25 cellular contexts compared by ENCODE assay signal in genomic region chr1:21001042-21001441, GRCh38.
DNase-seq lines count a peak whose midpoint lies in the region; ATAC-seq, FAIRE-seq and TF ChIP-seq lines count a peak whose summit lies in the region.
"Had no signal": no experiment of that assay in that cellular context is flagged by ENCODE, and none has a peak within 500 bp of the region (broad histone marks: within the 10 kb centered on the region; RNA-seq: fewer than 3 reads in every experiment).

No MANE protein-coding gene starts in this region.

- no peak for FAIRE-seq in A549 (lab: Jason Lieb, UNC)
- FAIRE-seq: D721Med, GM18507, HTR-8/SVneo had no signal

- H3K4me3 ChIP-seq in A549 (no peak overlapping the region), psoas muscle (no peak overlapping the region), breast epithelium (no peak overlapping the region)
- H3K4me3 ChIP-seq: SJCRH30 had no signal

- no peak for ATAC-seq in A549
- ATAC-seq in left lobe of liver, result peak; percentile 29
- ATAC-seq in psoas muscle, result peak in 2 of 4 donors; percentile 42 to 54
- ATAC-seq in HG02938 (IDR thresholded peaks at IDR 0.05; ENCODE audit: unreplicated experiment), result no peak
- no peak for ATAC-seq in HG03460 (IDR thresholded peaks at IDR 0.05; ENCODE audit: unreplicated experiment)
- ATAC-seq: HCT116, PC-3, Right ventricle myocardium inferior had no signal

- 86% methylated on average over 2 of the region's 2 CpGs for WGBS in A549 (ENCODE audit: missing lambda C conversion rate)
- WGBS in psoas muscle, 3 donors, result 39 to 61% (median 45%) methylated on average over 2 of the region's 2 CpGs

- no peak for TF ChIP-seq POLR2A in A549 (IDR thresholded peaks at IDR 0.05; ENCODE audit: low read length)
- TF ChIP-seq POLR2A in breast epithelium (IDR thresholded peaks at IDR 0.05), result no peak

- DNase-seq in A549 (ENCODE audit: low read depth in 1 of 2, low spot score in 1 of 2), result no peak
- DNase-seq in left lobe of liver (ENCODE audit: low spot score), result no peak
- no peak for DNase-seq in psoas muscle
- no peak for DNase-seq in CD1c-positive myeloid dendritic cell (ENCODE audit: extremely low spot score)
- DNase-seq in breast epithelium (ENCODE audit: low spot score in 2 of 2), result no peak
- DNase-seq: 8988T; CD4-positive, CD25-positive, alpha-beta regulatory T cell; NCI-H1092 treated with DMSO at 0.1 percent for 48 hours; NCI-H1436; NCI-H187; NCI-H2171 treated with DMSO at 0.1 percent for 48 hours; NCI-H345; NCI-H524; NCI-H774; PC-3; SJCRH30 had no signal

- H3K9me3 ChIP-seq in A549, result no peaks in the 10 kb centered on the region
- H3K9me3 ChIP-seq in KOPT-K1 (ENCODE audit: insufficient read depth, low read length, poor library complexity, severe bottlenecking), result no peaks in the 10 kb centered on the region
- no peaks in the 10 kb centered on the region for H3K9me3 ChIP-seq in psoas muscle
- no peaks in the 10 kb centered on the region for H3K9me3 ChIP-seq in breast epithelium
- H3K9me3 ChIP-seq: SJCRH30 had no signal

- CTCF ChIA-PET in A549 (lab: Yijun Ruan, JAX), result no interaction called here

- no peak for TF ChIP-seq CTCF in A549 (IDR thresholded peaks at IDR 0.05)
- TF ChIP-seq CTCF in psoas muscle (IDR thresholded peaks at IDR 0.05), result no peak
- no peak for TF ChIP-seq CTCF in breast epithelium (IDR thresholded peaks at IDR 0.05)

- no peak for TF ChIP-seq RAD21 in A549 (conservative IDR thresholded peaks at IDR 0.05 in 1 of 2, IDR thresholded peaks at IDR 0.05 in 1 of 2)

- H3K36me3 ChIP-seq in KOPT-K1 (ENCODE audit: insufficient read depth, low read length), result no peaks in the 10 kb centered on the region
- peaks cover 0 to 3% of the 10 kb centered on the region in 2 donors for H3K36me3 ChIP-seq in psoas muscle (ENCODE audit: insufficient read depth in 1 of 2, low read depth in 1 of 2)
- no peaks in the 10 kb centered on the region for H3K36me3 ChIP-seq in breast epithelium
- H3K36me3 ChIP-seq: SJCRH30 had no signal

- intact Hi-C loops in psoas muscle (cut with DNase I), result no loop called here
- intact Hi-C loops in breast epithelium (cut with DNase I; ENCODE audit: low total_unique reads), result no loop called here

- H3K27ac ChIP-seq in A549 (no peak overlapping the region), KOPT-K1 (ENCODE audit: low read depth, low read length, poor library complexity, severe bottlenecking) (peak overlapping the region; percentile 56), psoas muscle (peak overlapping the region; percentile 51), breast epithelium (no peak overlapping the region)
- H3K27ac ChIP-seq: KMS-11, SJCRH30 had no signal

- H3K4me1 ChIP-seq in A549 (peaks cover 22% of the 10 kb centered on the region; the same call in 2 of the 3 replicates), psoas muscle (peaks cover 54% of the 10 kb centered on the region), breast epithelium (no peaks in the 10 kb centered on the region)
- H3K4me1 ChIP-seq: SJCRH30 had no signal

- no peak for TF ChIP-seq EP300 in A549 (IDR thresholded peaks at IDR 0.05)

- no peak overlapping the region for H3K4me2 ChIP-seq in A549
- H3K4me2 ChIP-seq: KMS-11 had no signal

- POLR2A ChIA-PET in A549 (lab: Yijun Ruan, JAX), result no interaction called here

- H3K27me3 ChIP-seq in psoas muscle (ENCODE audit: insufficient read depth in 3 of 3, low read length in 2 of 3) (no peaks in the 10 kb centered on the region), breast epithelium (no peaks in the 10 kb centered on the region)
- H3K27me3 ChIP-seq: SJCRH30 had no signal

TF ChIP-seq in A549, 52 proteins besides CTCF, POLR2A, EP300 and RAD21:
- TF ChIP-seq ZNF302 (CRISPR knock-in tag; IDR thresholded peaks at IDR 0.05), result no peak
- no peak for TF ChIP-seq REST (IDR thresholded peaks at IDR 0.05)
- peak; percentile 68 for TF ChIP-seq MAFK (IDR thresholded peaks at IDR 0.05; ENCODE audit: partially characterized antibody)

Comparison
In these comparisons a context has a peak if more than half of its experiments do, and no peak if none do; other contexts are left out.
1. H3K27ac ChIP-seq: peak in KOPT-K1 (single experiment) and psoas muscle (single experiment); none in A549 (0 of 2) and breast epithelium (0 of 2).